Comparison of ENCODE assay signal across 8 cellular contexts in the genomic region with DNA sequence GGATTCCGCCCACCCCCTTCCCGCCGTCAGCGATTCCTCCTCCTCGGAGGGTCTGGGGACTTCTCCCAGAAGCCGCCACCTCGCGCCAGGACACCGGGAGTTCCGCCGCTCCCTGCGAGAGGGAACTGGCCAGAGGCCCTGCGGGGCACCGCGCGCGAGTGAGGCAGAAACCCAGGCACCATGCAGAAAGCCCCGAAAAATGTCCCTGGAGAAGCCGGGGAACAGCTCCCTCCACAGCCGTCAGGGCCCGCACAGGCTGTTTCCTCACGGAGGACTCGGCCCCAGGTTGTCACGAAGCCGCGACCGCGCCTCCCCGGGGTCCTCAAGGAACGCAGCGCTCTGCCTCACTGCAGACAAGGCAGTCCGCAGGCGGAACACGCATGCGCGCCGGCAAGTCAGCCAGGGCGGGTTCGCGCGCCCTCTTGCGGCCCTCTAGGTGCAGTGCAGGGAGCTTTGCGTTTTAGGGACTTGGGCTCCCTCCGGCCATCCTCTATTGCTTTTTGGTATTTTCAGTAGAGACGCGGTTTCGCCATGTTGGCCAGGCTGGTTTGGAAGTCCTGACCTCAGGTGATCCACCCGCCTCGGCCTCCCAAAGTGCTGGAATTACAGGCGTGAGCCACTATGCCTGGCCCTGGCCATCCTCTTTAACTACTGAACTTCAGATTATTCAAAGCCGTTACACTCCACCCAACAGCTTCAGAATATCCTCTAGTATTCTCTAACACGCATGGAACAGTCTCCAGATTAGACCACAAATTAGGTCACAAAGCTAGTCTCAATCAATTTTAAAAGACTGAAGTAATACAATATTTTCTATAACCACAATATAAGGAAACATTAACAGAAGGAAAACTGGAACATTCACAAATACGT. TPM values are rescaled to one million over a fixed set of nuclear protein-coding genes. Genes with fewer than 3 reads are reported as not detected.
A peak's percentile ranks its signal among the peaks of the same experiment; 100 is the strongest.
DNase-seq lines count a peak whose midpoint lies in the region.

No MANE protein-coding gene starts in this region.

- peaks cover 62% of the 10 kb centered on the region for H3K27me3 Mint-ChIP-seq in activated naive CD4-positive, alpha-beta T cell treated with anti-CD3 and anti-CD28 coated beads, Interleukin-2, amount 10 ng/mL, durations not matched to agents 7 days and 5 days

- in situ Hi-C loops in SK-MEL-5 (cut with HindIII; ENCODE audit: low pct_unique_long_range_greater_than_20kb, low sequenced_read_pairs), result no loop called here

- H3K9me3 Mint-ChIP-seq in activated naive CD4-positive, alpha-beta T cell treated with anti-CD3 and anti-CD28 coated beads, Interleukin-2, amount 10 ng/mL, durations not matched to agents 7 days and 5 days, result peaks cover 1% of the 10 kb centered on the region

- H3K4me3 Mint-ChIP-seq in activated naive CD4-positive, alpha-beta T cell treated with anti-CD3 and anti-CD28 coated beads, Interleukin-2, amount 10 ng/mL, durations not matched to agents 7 days and 5 days, result peak overlapping the region; percentile 68

- H3K27ac Mint-ChIP-seq in activated naive CD4-positive, alpha-beta T cell treated with anti-CD3 and anti-CD28 coated beads, Interleukin-2, amount 10 ng/mL, durations not matched to agents 7 days and 5 days, result no peak overlapping the region

- H3K36me3 Mint-ChIP-seq in activated naive CD4-positive, alpha-beta T cell treated with anti-CD3 and anti-CD28 coated beads, Interleukin-2, amount 10 ng/mL, durations not matched to agents 7 days and 5 days, result no peaks in the 10 kb centered on the region

- CTCF ChIA-PET in activated naive CD4-positive, alpha-beta T cell treated with anti-CD3 and anti-CD28 coated beads, Interleukin-2, amount 10 ng/mL, durations not matched to agents 7 days and 5 days (lab: Charles Lee), result interaction anchor here (0.6 to 1.7 kb wide), 12 partner anchors 13 to 580 kb away, joined by 3 to 7 read pairs (median 4); partner anchors contain the start of genes CCDC144A and CENPV

- DNase-seq in DMS79 (lab: John Stamatoyannopoulos, UW) (peak; percentile 38), HCEC 1CT (peak; percentile 74), MV-4-11 (lab: John Stamatoyannopoulos, UW) (peak; percentile 72), SK-MEL-5 (ENCODE audit: low read depth, low spot score) (peak; percentile 89), globus pallidus (ENCODE audit: low spot score) (peak; percentile 90), non-pigmented ciliary epithelial cell (ENCODE audit: low read depth) (peak; percentile 28), substantia nigra (lab: John Stamatoyannopoulos, UW) (peak; percentile 29 to 95 (median 85))
- peak; percentile 93 for DNase-seq in activated naive CD4-positive, alpha-beta T cell treated with anti-CD3 and anti-CD28 coated beads, Interleukin-2, amount 10 ng/mL, durations not matched to agents 7 days and 5 days

- peaks cover 17% of the 10 kb centered on the region for H3K4me1 Mint-ChIP-seq in activated naive CD4-positive, alpha-beta T cell treated with anti-CD3 and anti-CD28 coated beads, Interleukin-2, amount 10 ng/mL, durations not matched to agents 7 days and 5 days

- peak overlapping the region; percentile 73 for H3K27ac ChIP-seq in substantia nigra (ENCODE audit: low read depth, low read length, poor library complexity, severe bottlenecking)

RNA-seq across cellular contexts. Expression of gene ZNF287, which starts 20.3 kb away (rescaled TPM):
- 5.0 and 6.3 TPM in 2 replicates for total RNA-seq in SK-MEL-5 (2014; rRNA removed; shearing (Covaris generic))
- polyA plus RNA-seq in SK-MEL-5 (2015; cell fraction: cytosol; rRNA removed), result 4.6 and 8.6 TPM in 2 replicates
- polyA plus RNA-seq in SK-MEL-5 (2015; cell fraction: nucleus; rRNA removed), result 4.7 and 7.5 TPM in 2 replicates

Comparison
In these comparisons a context has a peak if more than half of its experiments do, and no peak if none do; other contexts are left out.
1. Peak in every context shown above with its lines: DNase-seq and H3K27ac ChIP-seq.
2. DNase-seq: peak in every context shown above with its lines; median percentile 93 in activated naive CD4-positive, alpha-beta T cell treated with anti-CD3 and anti-CD28 coated beads, Interleukin-2, amount 10 ng/mL, durations not matched to agents 7 days and 5 days; 90 in globus pallidus; 89 in SK-MEL-5; 85 in substantia nigra; 74 in HCEC 1CT; 72 in MV-4-11; 38 in DMS79; 28 in non-pigmented ciliary epithelial cell.